Comparison of ENCODE assay signal across 8 cellular contexts in genomic region chr12:102120886-102121285, GRCh38. TPM values are rescaled to one million over a fixed set of nuclear protein-coding genes. Genes with fewer than 3 reads are reported as not detected.
DNase-seq lines count a peak whose midpoint lies in the region; ATAC-seq and TF ChIP-seq lines count a peak whose summit lies in the region.

No MANE protein-coding gene starts in this region.

- H3K36me3 ChIP-seq in A673 (ENCODE audit: insufficient read depth, low read length, poor library complexity, severe bottlenecking) (peaks cover 24% of the 10 kb centered on the region), NT2/D1 (ENCODE audit: insufficient read depth, insufficient read length, low read length) (peaks cover 58% of the 10 kb centered on the region)

- H3K9me3 ChIP-seq in A673 (ENCODE audit: low read depth, low read length, poor library complexity, severe bottlenecking) = no peaks in the 10 kb centered on the region
- H3K9me3 ChIP-seq in NT2/D1 (ENCODE audit: insufficient read depth, low read length) = no peaks in the 10 kb centered on the region

- H3K27me3 Mint-ChIP-seq in naive thymus-derived CD8-positive, alpha-beta T cell = no peaks in the 10 kb centered on the region

- POLR2A ChIA-PET in A673 (lab: Charles Lee; ENCODE audit: low non-redundant PET) = interaction anchor here (0.7 kb wide), 1 partner anchor 27 kb away, joined by 9 read pairs; no protein-coding TSS in a partner anchor
- POLR2A ChIA-PET in naive thymus-derived CD8-positive, alpha-beta T cell (lab: Charles Lee) = interaction anchor here (0.7 kb wide), 1 partner anchor 55 kb away, joined by 6 read pairs; no protein-coding TSS in a partner anchor

- intact Hi-C loops in A673 (cut with micrococcal nuclease; ENCODE audit: unreplicated experiment) = no loop called here
- intact Hi-C loops in posterior vena cava (cut with DNase I) = no loop called here

- no peaks in the 10 kb centered on the region for H3K27me3 ChIP-seq in A673 (replicated peaks; ENCODE audit: insufficient read depth, low read depth, low read length, poor library complexity)
- no peaks in the 10 kb centered on the region for H3K27me3 ChIP-seq in NT2/D1 (ENCODE audit: insufficient read depth, insufficient read length)

- H3K9me3 Mint-ChIP-seq in naive thymus-derived CD8-positive, alpha-beta T cell = no peaks in the 10 kb centered on the region

- H3K4me1 Mint-ChIP-seq in naive thymus-derived CD8-positive, alpha-beta T cell = peaks cover 8 to 25% (median 15%) of the 10 kb centered on the region in 4 donors

- peak overlapping the region in 9 of 10 donors; percentile 86 to 97 (median 95) for H3K27ac Mint-ChIP-seq in naive thymus-derived CD8-positive, alpha-beta T cell

- TF ChIP-seq CTCF in A673 (conservative IDR thresholded peaks at IDR 0.05; ENCODE audit: low read depth, low read length) = no peak
- TF ChIP-seq CTCF in choroid plexus epithelial cell (conservative IDR thresholded peaks at IDR 0.05; ENCODE audit: low read depth, low read length) = no peak

- H3K4me3 Mint-ChIP-seq in naive thymus-derived CD8-positive, alpha-beta T cell = peak overlapping the region in 9 of 10 donors; percentile 90 to 95 (median 92)

- DNase-seq in A673 (ENCODE audit: low spot score) (peak; percentile 19), GM03348 (ENCODE audit: low spot score) (peak; percentile 18), NT2/D1 (ENCODE audit: low read depth, low spot score) (no peak), choroid plexus epithelial cell (ENCODE audit: low read depth) (peak; percentile 48), posterior vena cava (ENCODE audit: low spot score) (no peak)
- no peak for DNase-seq in naive thymus-derived CD8-positive, alpha-beta T cell

- peaks cover 6 to 20% (median 16%) of the 10 kb centered on the region in 3 donors for H3K36me3 Mint-ChIP-seq in naive thymus-derived CD8-positive, alpha-beta T cell

- H3K9ac ChIP-seq in NT2/D1 (ENCODE audit: insufficient read length, low read depth) = peak overlapping the region; percentile 96

- TSS peak; percentile 56 for BruUV-seq in A673 (replicated peaks; lab: Mats Ljungman, UMichigan)

- peaks cover 8% of the 10 kb centered on the region for H3K4me1 ChIP-seq in A673 (ENCODE audit: insufficient read depth, low read length, poor library complexity, severe bottlenecking)
- no peaks in the 10 kb centered on the region for H3K4me1 ChIP-seq in NT2/D1 (ENCODE audit: insufficient read depth, insufficient read length)

- H3K27ac ChIP-seq in A673 (ENCODE audit: low read depth, low read length, poor library complexity, severe bottlenecking) = peak overlapping the region; percentile 92

- H3K4me3 ChIP-seq in A673 (ENCODE audit: low read depth, low read length, poor library complexity, severe bottlenecking) (peak overlapping the region; percentile 91), NT2/D1 (ENCODE audit: insufficient read length, low read depth) (peak overlapping the region; percentile 92), choroid plexus epithelial cell (ENCODE audit: low read depth, low read length) (peak overlapping the region; percentile 74)

- CTCF ChIA-PET in A673 (lab: Charles Lee) = interaction anchor here (1.0 kb wide), 1 partner anchor 364 kb away, joined by 3 read pairs; no protein-coding TSS in a partner anchor

- ATAC-seq in naive thymus-derived CD8-positive, alpha-beta T cell = no peak
- no peak for ATAC-seq in GM21737 (IDR thresholded peaks at IDR 0.05; ENCODE audit: unreplicated experiment)
- no peak for ATAC-seq in GM18502 (IDR thresholded peaks at IDR 0.05; ENCODE audit: poor library complexity, unreplicated experiment)

RNA-seq across cellular contexts. Expression of gene PARPBP, which starts 0.9 kb away (rescaled TPM):
- total RNA-seq in A673 (2021) = 37.8 and 43.0 TPM in 2 replicates
- 1 to 10 TPM; 1.3 to 1.8 TPM for total RNA-seq in naive thymus-derived CD8-positive, alpha-beta T cell
- polyA plus RNA-seq in naive thymus-derived CD8-positive, alpha-beta T cell = 1 to 10 TPM; 1.2 to 2.1 (median 1.9) TPM
- total RNA-seq in posterior vena cava = 1 to 10 TPM; 2.4 to 3.2 TPM

RNA-seq across cellular contexts. Expression of gene NUP37, which starts 1.0 kb away (rescaled TPM):
- total RNA-seq in A673 (2021) (48.4 and 57.3 TPM in 2 replicates), posterior vena cava (10 to 100 TPM; 14.2 to 15.7 TPM)
- total RNA-seq in naive thymus-derived CD8-positive, alpha-beta T cell = 10 to 100 TPM; 20.4 to 20.5 TPM
- polyA plus RNA-seq in naive thymus-derived CD8-positive, alpha-beta T cell = 10 to 100 TPM; 23.0 to 34.4 (median 23.8) TPM

RNA-seq across cellular contexts. Expression of gene WASHC3, which starts 59.1 kb away (rescaled TPM):
- total RNA-seq in A673 (2021) (16.6 and 18.0 TPM in 2 replicates), posterior vena cava (10 to 100 TPM; 46.7 to 50.0 TPM)
- total RNA-seq in naive thymus-derived CD8-positive, alpha-beta T cell = 10 to 100 TPM; 54.3 to 57.0 TPM
- polyA plus RNA-seq in naive thymus-derived CD8-positive, alpha-beta T cell = 10 to 100 TPM; 89.3 to 97.2 (median 93.4) TPM

Comparison
In these comparisons a context has a peak if more than half of its experiments do, and no peak if none do; other contexts are left out.
1. DNase-seq: peak in A673 (single experiment), GM03348 (single experiment) and choroid plexus epithelial cell (single experiment); none in NT2/D1 (single experiment), naive thymus-derived CD8-positive, alpha-beta T cell (0 of 10) and posterior vena cava (single experiment).
2. Peak in every context shown above with its lines, with median percentiles within 50 percentile points of each other: H3K4me3 ChIP-seq.